Comparison of ENCODE assay signal across 8 cellular contexts in genomic region chr2:231227309-231228162, GRCh38. TPM values are rescaled to one million over a fixed set of nuclear protein-coding genes. Genes with fewer than 3 reads are reported as not detected.
A peak's percentile ranks its signal among the peaks of the same experiment; 100 is the strongest.
DNase-seq lines count a peak whose midpoint lies in the region; ATAC-seq and TF ChIP-seq lines count a peak whose summit lies in the region.

No MANE protein-coding gene starts in this region.

- CTCF ChIA-PET in HEK293 (lab: Yijun Ruan, JAX): interaction anchor here (0.5 to 4.9 kb wide), 40 partner anchors 8 to 374 kb away, joined by 3 to 48 read pairs (median 4); no protein-coding TSS in a partner anchor

- POLR2A ChIA-PET in HEK293 (lab: Yijun Ruan, JAX): no interaction called here

- peak; percentile 89 to 96 (median 94) for ATAC-seq in heart right ventricle
- ATAC-seq in psoas muscle: peak; percentile 93 to 99 (median 96)

- H3K4me1 ChIP-seq in HEK293 (ENCODE audit: control insufficient read depth, insufficient read depth, low read length): peaks cover 6% of the 10 kb centered on the region; the same call in 1 of the 2 replicates
- peaks cover 0 to 7% (median 0%) of the 10 kb centered on the region in 9 donors for H3K4me1 ChIP-seq in heart right ventricle
- H3K4me1 ChIP-seq in psoas muscle: no peaks in the 10 kb centered on the region

- TF ChIP-seq CTCF in HEK293 (tag by site-specific recombination; IDR thresholded peaks at IDR 0.05) (peak; percentile 70), heart right ventricle (IDR thresholded peaks at IDR 0.05) (peak; percentile 55 to 85 (median 80)), psoas muscle (IDR thresholded peaks at IDR 0.05) (peak; percentile 78)

- DNase-seq in NK-92 treated with Interleukin-12 subunit alpha and Interleukin-12 subunit beta, amount 100 ng/mL, for 24 hours (lab: John Stamatoyannopoulos, UW): peak; percentile 31
- no peak for DNase-seq in NK-92 (lab: John Stamatoyannopoulos, UW; ENCODE audit: unreplicated experiment)
- DNase-seq in LoVo (ENCODE audit: low spot score): peak; percentile 62
- peak; percentile 94 for DNase-seq in RKO (ENCODE audit: low spot score)
- peak; percentile 79 for DNase-seq in amniotic stem cell (lab: John Stamatoyannopoulos, UW)
- DNase-seq in heart right ventricle: peak in 1 of 2 donors; percentile 68
- peak in 1 of 2 donors; percentile 28 for DNase-seq in psoas muscle

- intact Hi-C loops in heart right ventricle (cut with DNase I): loop anchor here (1.0 to 10.0 kb wide), 8 partner anchors 123 to 227 kb away; no protein-coding TSS in a partner anchor
- intact Hi-C loops in psoas muscle (cut with DNase I): loop anchor here (2.0 to 10.0 kb wide), 5 partner anchors 167 to 225 kb away; partner anchors contain the start of gene B3GNT7 (in 1 of the 2)

- H3K27me3 ChIP-seq in heart right ventricle (no peaks in the 10 kb centered on the region), psoas muscle (ENCODE audit: insufficient read depth in 3 of 3, low read length in 2 of 3) (no peaks in the 10 kb centered on the region)

- H3K36me3 ChIP-seq in HEK293 (ENCODE audit: control insufficient read depth in 2 of 2, insufficient read depth in 1 of 2, low read length in 2 of 2) (peaks cover 0 to 42% of the 10 kb centered on the region in 2 experiments), heart right ventricle (peaks cover 0 to 25% (median 0%) of the 10 kb centered on the region in 9 donors), psoas muscle (ENCODE audit: insufficient read depth in 1 of 2, low read depth in 1 of 2) (no peaks in the 10 kb centered on the region)

- H3K27ac ChIP-seq in HEK293 (ENCODE audit: extremely low read depth, low read depth, low read length): no peak overlapping the region
- H3K27ac ChIP-seq in heart right ventricle: peak overlapping the region in 2 of 10 donors; percentile 10 to 42
- peak overlapping the region; percentile 33 for H3K27ac ChIP-seq in psoas muscle

- WGBS in heart right ventricle, 2 donors: 73 to 75% methylated on average over 12 of the region's 12 CpGs
- WGBS in psoas muscle, 3 donors: 72 to 74% (median 73%) methylated on average over 12 of the region's 12 CpGs

- H3K4me3 ChIP-seq in HEK293 (ENCODE audit: low read depth, low read length): no peak overlapping the region
- H3K4me3 ChIP-seq in heart right ventricle: no peak overlapping the region
- no peak overlapping the region for H3K4me3 ChIP-seq in psoas muscle

- no peaks in the 10 kb centered on the region for H3K9me3 ChIP-seq in HEK293 (ENCODE audit: control insufficient read depth, insufficient read depth, low read depth, low read length)
- H3K9me3 ChIP-seq in heart right ventricle: no peaks in the 10 kb centered on the region
- H3K9me3 ChIP-seq in psoas muscle: no peaks in the 10 kb centered on the region

TF ChIP-seq in HEK293, 187 proteins besides CTCF, POLR2A, EP300 and RAD21:
- no peak for TF ChIP-seq KLF17 (tag by site-specific recombination; IDR thresholded peaks at IDR 0.05)
- peak; percentile 55; the same call in 1 of the 2 replicates for TF ChIP-seq ZNF600 (tag by site-specific recombination; IDR thresholded peaks at IDR 0.05)
- TF ChIP-seq ZNF843 (tag by site-specific recombination; IDR thresholded peaks at IDR 0.05): no peak
- 0 out of 2 replicates have a peak, but pooled peaks have one; percentile 30 for TF ChIP-seq ZNF2 (tag by site-specific recombination; IDR thresholded peaks at IDR 0.05)
- TF ChIP-seq ZNF350 (tag by site-specific recombination; IDR thresholded peaks at IDR 0.05): no peak
- no peak for TF ChIP-seq ZBTB21 (tag by site-specific recombination; IDR thresholded peaks at IDR 0.05)
- peak; percentile 94 for TF ChIP-seq ZNF654 (tag by site-specific recombination; IDR thresholded peaks at IDR 0.05; ENCODE audit: low read depth)
- TF ChIP-seq ZEB2 (tag by site-specific recombination; IDR thresholded peaks at IDR 0.05): no peak
- TF ChIP-seq ZBTB44 (tag by site-specific recombination; IDR thresholded peaks at IDR 0.05): peak; percentile 63; the same call in 1 of the 2 replicates
- TF ChIP-seq ZNF658 (tag by site-specific recombination; IDR thresholded peaks at IDR 0.05): no peak
- TF ChIP-seq ZBTB17 (tag by site-specific recombination; IDR thresholded peaks at IDR 0.05): 0 out of 2 replicates have a peak, but pooled peaks have one; percentile 15

RNA-seq across cellular contexts. Expression of gene ARMC9, which starts 29.1 kb away (rescaled TPM):
- total RNA-seq in heart right ventricle (1 to 10 TPM; 1.6 to 6.8 (median 2.4) TPM), psoas muscle (10 to 100 TPM in 1 of 4 donors, 1 to 10 TPM in 3; 1.4 to 18.4 (median 2.6) TPM)
- polyA plus RNA-seq in heart right ventricle (1 to 10 TPM; 1.7 to 2.0 TPM), psoas muscle (1 to 10 TPM; 2.1 to 2.3 (median 2.2) TPM)
